8 cellular contexts compared by ENCODE assay signal in the genomic region with DNA sequence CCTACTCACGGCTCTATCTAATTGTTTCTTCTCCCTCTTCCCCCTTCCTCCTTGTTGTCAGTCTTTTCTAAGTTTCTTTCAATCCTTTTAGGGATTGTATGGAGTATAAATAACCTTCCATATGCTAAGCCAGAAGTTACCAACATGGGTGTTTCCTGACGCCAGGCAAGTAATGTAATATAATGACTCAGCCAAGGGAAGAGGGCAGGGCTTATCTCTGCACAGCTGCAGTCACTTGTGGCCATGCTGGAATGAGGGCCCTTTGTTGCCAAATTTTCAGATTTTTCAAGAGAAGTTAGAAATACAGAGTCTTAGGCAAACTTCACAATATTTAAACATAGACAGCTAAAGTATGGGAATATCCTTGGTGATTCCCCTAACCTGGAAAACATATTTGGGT.
DNase-seq lines count a peak whose midpoint lies in the region; ATAC-seq and TF ChIP-seq lines count a peak whose summit lies in the region.

No MANE protein-coding gene starts in this region.

- no peaks in the 10 kb centered on the region for H3K9me3 Mint-ChIP-seq in GM23338

- no peak overlapping the region for H2AFZ ChIP-seq in GM23338

- H3K36me3 Mint-ChIP-seq in GM23338 (ENCODE audit: low read depth) (no peaks in the 10 kb centered on the region; the same call in 2 of the 3 replicates), T-helper 17 cell (ENCODE audit: low read depth) (no peaks in the 10 kb centered on the region)

- peak; percentile 29; the same call in 1 of the 3 replicates for ATAC-seq in GM23338
- no peak for ATAC-seq in T-helper 17 cell
- ATAC-seq in left ventricle myocardium superior = peak; percentile 66
- ATAC-seq in HG02759 (IDR thresholded peaks at IDR 0.05; ENCODE audit: unreplicated experiment) = no peak
- ATAC-seq in HG03196 (IDR thresholded peaks at IDR 0.05; ENCODE audit: unreplicated experiment) = no peak

- H3K27me3 ChIP-seq in GM23338 (ENCODE audit: insufficient read depth) (no peaks in the 10 kb centered on the region), vagina (no peaks in the 10 kb centered on the region)

- H3K4me1 ChIP-seq in GM23338 (ENCODE audit: insufficient read depth) (peaks cover 8% of the 10 kb centered on the region; the same call in 1 of the 2 replicates), vagina (peaks cover 4% of the 10 kb centered on the region)

- H3K9me3 ChIP-seq in T-helper 17 cell (ENCODE audit: control insufficient read depth, low read length, poor library complexity, severe bottlenecking) = no peaks in the 10 kb centered on the region
- no peaks in the 10 kb centered on the region for H3K9me3 ChIP-seq in vagina

- no peak overlapping the region for H3K27ac Mint-ChIP-seq in GM23338
- no peak overlapping the region for H3K27ac Mint-ChIP-seq in T-helper 17 cell

- no peaks in the 10 kb centered on the region for H4K20me1 ChIP-seq in GM23338 (replicated peaks; ENCODE audit: insufficient read depth)

- no peak for TF ChIP-seq POLR2A in vagina (IDR thresholded peaks at IDR 0.05)

- no peak overlapping the region for H3K4me3 Mint-ChIP-seq in GM23338
- H3K4me3 Mint-ChIP-seq in T-helper 17 cell = peak overlapping the region; percentile 1

- H3K4me3 ChIP-seq in GM23338 = no peak overlapping the region
- no peak overlapping the region for H3K4me3 ChIP-seq in vagina

- no peak overlapping the region for H3K4me2 ChIP-seq in GM23338

- H3K27me3 Mint-ChIP-seq in GM23338 (ENCODE audit: insufficient read depth, low read depth, poor library complexity) (peaks cover 2% of the 10 kb centered on the region), T-helper 17 cell (peaks cover 24% of the 10 kb centered on the region)

- no peak overlapping the region for H3K27ac ChIP-seq in GM23338 (ENCODE audit: low read depth)
- no peak overlapping the region for H3K27ac ChIP-seq in vagina

- intact Hi-C loops in left ventricle myocardium superior (cut with micrococcal nuclease) = no loop called here
- intact Hi-C loops in vagina (cut with DNase I) = no loop called here

- peak; percentile 10 for DNase-seq in AG08396 (ENCODE audit: low spot score)
- no peak for DNase-seq in GM23338 (ENCODE audit: low spot score)
- no peak for DNase-seq in T-helper 17 cell
- DNase-seq in left ventricle myocardium superior = no peak
- no peak for DNase-seq in vagina (ENCODE audit: extremely low spot score in 2 of 2)
- DNase-seq in NCI-H1417 treated with DMSO at 0.1 percent for 48 hours (lab: John Stamatoyannopoulos, UW) = no peak

- 0 out of 2 replicates have a peak, but pooled peaks cover 3% of the 10 kb centered on the region for H3K9me2 ChIP-seq in GM23338 (ENCODE audit: insufficient read depth)

- no peaks in the 10 kb centered on the region for H3F3A ChIP-seq in GM23338 (replicated peaks; ENCODE audit: low read depth)

- no peaks in the 10 kb centered on the region for H3K79me2 ChIP-seq in GM23338 (replicated peaks; ENCODE audit: insufficient read depth)

- H3K36me3 ChIP-seq in GM23338 (ENCODE audit: insufficient read depth) = no peaks in the 10 kb centered on the region
- no peaks in the 10 kb centered on the region for H3K36me3 ChIP-seq in vagina

- H3K4me1 Mint-ChIP-seq in GM23338 (peaks cover 30% of the 10 kb centered on the region), T-helper 17 cell (peaks cover 17% of the 10 kb centered on the region)

- no peak for TF ChIP-seq CTCF in GM23338 (conservative IDR thresholded peaks at IDR 0.05; ENCODE audit: low read depth in 2 of 2)
- TF ChIP-seq CTCF in vagina (IDR thresholded peaks at IDR 0.05) = no peak

TF ChIP-seq in GM23338, 12 proteins besides CTCF, POLR2A, EP300 and RAD21 (continues in another document):
- TF ChIP-seq POLR2AphosphoS5 (IDR thresholded peaks at IDR 0.05; ENCODE audit: low read depth) = no peak
- no peak for TF ChIP-seq STAT1 (IDR thresholded peaks at IDR 0.05; ENCODE audit: unreplicated experiment)
- TF ChIP-seq CREB1 (CRISPR knock-in tag; IDR thresholded peaks at IDR 0.05; ENCODE audit: low read depth) = no peak
- TF ChIP-seq ZNF114 (CRISPR knock-in tag; IDR thresholded peaks at IDR 0.05) = no peak
- no peak for TF ChIP-seq EZH2 (IDR thresholded peaks at IDR 0.05; ENCODE audit: low read depth, unreplicated experiment)
- TF ChIP-seq, protein P1, sequence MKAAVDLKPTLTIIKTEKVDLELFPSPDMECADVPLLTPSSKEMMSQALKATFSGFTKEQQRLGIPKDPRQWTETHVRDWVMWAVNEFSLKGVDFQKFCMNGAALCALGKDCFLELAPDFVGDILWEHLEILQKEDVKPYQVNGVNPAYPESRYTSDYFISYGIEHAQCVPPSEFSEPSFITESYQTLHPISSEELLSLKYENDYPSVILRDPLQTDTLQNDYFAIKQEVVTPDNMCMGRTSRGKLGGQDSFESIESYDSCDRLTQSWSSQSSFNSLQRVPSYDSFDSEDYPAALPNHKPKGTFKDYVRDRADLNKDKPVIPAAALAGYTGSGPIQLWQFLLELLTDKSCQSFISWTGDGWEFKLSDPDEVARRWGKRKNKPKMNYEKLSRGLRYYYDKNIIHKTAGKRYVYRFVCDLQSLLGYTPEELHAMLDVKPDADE (IDR thresholded peaks at IDR 0.05) = no peak
- TF ChIP-seq EZH2phosphoT487 (IDR thresholded peaks at IDR 0.05; ENCODE audit: unreplicated experiment) = no peak
- no peak for TF ChIP-seq NANOG (IDR thresholded peaks at IDR 0.05; ENCODE audit: borderline replicate concordance)
- TF ChIP-seq, protein P2, sequence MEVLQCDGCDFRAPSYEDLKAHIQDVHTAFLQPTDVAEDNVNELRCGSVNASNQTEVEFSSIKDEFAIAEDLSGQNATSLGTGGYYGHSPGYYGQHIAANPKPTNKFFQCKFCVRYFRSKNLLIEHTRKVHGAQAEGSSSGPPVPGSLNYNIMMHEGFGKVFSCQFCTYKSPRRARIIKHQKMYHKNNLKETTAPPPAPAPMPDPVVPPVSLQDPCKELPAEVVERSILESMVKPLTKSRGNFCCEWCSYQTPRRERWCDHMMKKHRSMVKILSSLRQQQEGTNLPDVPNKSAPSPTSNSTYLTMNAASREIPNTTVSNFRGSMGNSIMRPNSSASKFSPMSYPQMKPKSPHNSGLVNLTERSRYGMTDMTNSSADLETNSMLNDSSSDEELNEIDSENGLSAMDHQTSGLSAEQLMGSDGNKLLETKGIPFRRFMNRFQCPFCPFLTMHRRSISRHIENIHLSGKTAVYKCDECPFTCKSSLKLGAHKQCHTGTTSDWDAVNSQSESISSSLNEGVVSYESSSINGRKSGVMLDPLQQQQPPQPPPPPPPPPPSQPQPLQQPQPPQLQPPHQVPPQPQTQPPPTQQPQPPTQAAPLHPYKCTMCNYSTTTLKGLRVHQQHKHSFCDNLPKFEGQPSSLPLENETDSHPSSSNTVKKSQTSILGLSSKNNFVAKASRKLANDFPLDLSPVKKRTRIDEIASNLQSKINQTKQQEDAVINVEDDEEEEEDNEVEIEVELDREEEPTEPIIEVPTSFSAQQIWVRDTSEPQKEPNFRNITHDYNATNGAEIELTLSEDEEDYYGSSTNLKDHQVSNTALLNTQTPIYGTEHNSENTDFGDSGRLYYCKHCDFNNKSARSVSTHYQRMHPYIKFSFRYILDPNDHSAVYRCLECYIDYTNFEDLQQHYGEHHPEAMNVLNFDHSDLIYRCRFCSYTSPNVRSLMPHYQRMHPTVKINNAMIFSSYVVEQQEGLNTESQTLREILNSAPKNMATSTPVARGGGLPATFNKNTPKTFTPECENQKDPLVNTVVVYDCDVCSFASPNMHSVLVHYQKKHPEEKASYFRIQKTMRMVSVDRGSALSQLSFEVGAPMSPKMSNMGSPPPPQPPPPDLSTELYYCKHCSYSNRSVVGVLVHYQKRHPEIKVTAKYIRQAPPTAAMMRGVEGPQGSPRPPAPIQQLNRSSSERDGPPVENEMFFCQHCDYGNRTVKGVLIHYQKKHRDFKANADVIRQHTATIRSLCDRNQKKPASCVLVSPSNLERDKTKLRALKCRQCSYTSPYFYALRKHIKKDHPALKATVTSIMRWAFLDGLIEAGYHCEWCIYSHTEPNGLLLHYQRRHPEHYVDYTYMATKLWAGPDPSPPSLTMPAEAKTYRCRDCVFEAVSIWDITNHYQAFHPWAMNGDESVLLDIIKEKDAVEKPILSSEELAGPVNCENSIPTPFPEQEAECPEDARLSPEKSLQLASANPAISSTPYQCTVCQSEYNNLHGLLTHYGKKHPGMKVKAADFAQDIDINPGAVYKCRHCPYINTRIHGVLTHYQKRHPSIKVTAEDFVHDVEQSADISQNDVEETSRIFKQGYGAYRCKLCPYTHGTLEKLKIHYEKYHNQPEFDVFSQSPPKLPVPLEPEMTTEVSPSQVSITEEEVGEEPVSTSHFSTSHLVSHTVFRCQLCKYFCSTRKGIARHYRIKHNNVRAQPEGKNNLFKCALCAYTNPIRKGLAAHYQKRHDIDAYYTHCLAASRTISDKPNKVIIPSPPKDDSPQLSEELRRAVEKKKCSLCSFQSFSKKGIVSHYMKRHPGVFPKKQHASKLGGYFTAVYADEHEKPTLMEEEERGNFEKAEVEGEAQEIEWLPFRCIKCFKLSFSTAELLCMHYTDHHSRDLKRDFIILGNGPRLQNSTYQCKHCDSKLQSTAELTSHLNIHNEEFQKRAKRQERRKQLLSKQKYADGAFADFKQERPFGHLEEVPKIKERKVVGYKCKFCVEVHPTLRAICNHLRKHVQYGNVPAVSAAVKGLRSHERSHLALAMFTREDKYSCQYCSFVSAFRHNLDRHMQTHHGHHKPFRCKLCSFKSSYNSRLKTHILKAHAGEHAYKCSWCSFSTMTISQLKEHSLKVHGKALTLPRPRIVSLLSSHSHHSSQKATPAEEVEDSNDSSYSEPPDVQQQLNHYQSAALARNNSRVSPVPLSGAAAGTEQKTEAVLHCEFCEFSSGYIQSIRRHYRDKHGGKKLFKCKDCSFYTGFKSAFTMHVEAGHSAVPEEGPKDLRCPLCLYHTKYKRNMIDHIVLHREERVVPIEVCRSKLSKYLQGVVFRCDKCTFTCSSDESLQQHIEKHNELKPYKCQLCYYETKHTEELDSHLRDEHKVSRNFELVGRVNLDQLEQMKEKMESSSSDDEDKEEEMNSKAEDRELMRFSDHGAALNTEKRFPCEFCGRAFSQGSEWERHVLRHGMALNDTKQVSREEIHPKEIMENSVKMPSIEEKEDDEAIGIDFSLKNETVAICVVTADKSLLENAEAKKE (CRISPR knock-in tag; IDR thresholded peaks at IDR 0.05) = no peak
- no peak for TF ChIP-seq ZNF331 (CRISPR knock-in tag; IDR thresholded peaks at IDR 0.05; ENCODE audit: low read depth)
- no peak for TF ChIP-seq JUNB (IDR thresholded peaks at IDR 0.05; ENCODE audit: unreplicated experiment)

Comparison
In these comparisons a context has a peak if more than half of its experiments do, and no peak if none do; other contexts are left out.
1. ATAC-seq: peak in GM23338 (single experiment) and left ventricle myocardium superior (single experiment); none in T-helper 17 cell (single experiment), HG02759 (single experiment) and HG03196 (single experiment).